ENCODE assay signal across 21 cellular contexts in genomic region chr2:113724010-113724409, GRCh38.
"Had no signal": no experiment of that assay in that cellular context is flagged by ENCODE, and none has a peak within 500 bp of the region (broad histone marks: within the 10 kb centered on the region; RNA-seq: fewer than 3 reads in every experiment).

No MANE protein-coding gene starts in this region.

- DNase-seq: activated CD4-positive, alpha-beta memory T cell treated with anti-CD3 and anti-CD28 coated beads for 36 hours; activated CD4-positive, alpha-beta T cell treated with anti-CD3 and anti-CD28 coated beads for 48 hours; activated gamma-delta T cell treated with Interleukin-2 at 50 U/mL for 16 hours; activated T-cell treated with anti-CD3 and anti-CD28 coated beads for 4 hours; central memory CD4-positive, alpha-beta T cell; dermis blood vessel endothelial cell; effector memory CD4-positive, alpha-beta T cell; hippocampal formation; left ventricle myocardium superior; mammary epithelial cell; midbrain; ovary; psoas muscle; stimulated activated CD4-positive, alpha-beta T cell treated with anti-CD3 and anti-CD28 coated beads, Interleukin-2, amount 100 ng/mL, for 24 hours; stimulated activated naive B cell treated with anti-CD40 and anti-IgM and Interleukin-4, amounts not matched to agents 10 μg/mL and 1 μg/mL and 100 μg/mL, for 72 hours; transverse colon had no signal

- H3K4me3 Mint-ChIP-seq: activated CD4-positive, alpha-beta memory T cell treated with anti-CD3 and anti-CD28 coated beads for 36 hours; activated naive CD8-positive, alpha-beta T cell; nephron; stimulated activated naive B cell treated with anti-CD40 and anti-IgM and Interleukin-4, amounts not matched to agents 10 μg/mL and 1 μg/mL and 100 μg/mL, for 72 hours; T-helper 1 cell treated with Interleukin-12 subunit alpha and Interleukin-12 subunit beta and Interleukin-4 antibody, amounts not matched to agents 30 μg/mL and 1 μg/mL, for 36 hours had no signal

- FAIRE-seq: astrocyte, urothelium cell line had no signal

- H3K27ac Mint-ChIP-seq: activated CD4-positive, alpha-beta memory T cell treated with anti-CD3 and anti-CD28 coated beads for 36 hours; activated naive CD8-positive, alpha-beta T cell; nephron; stimulated activated naive B cell treated with anti-CD40 and anti-IgM and Interleukin-4, amounts not matched to agents 10 μg/mL and 1 μg/mL and 100 μg/mL, for 72 hours; T-helper 1 cell treated with Interleukin-12 subunit alpha and Interleukin-12 subunit beta and Interleukin-4 antibody, amounts not matched to agents 30 μg/mL and 1 μg/mL, for 36 hours had no signal

- H3K27me3 Mint-ChIP-seq: activated CD4-positive, alpha-beta memory T cell treated with anti-CD3 and anti-CD28 coated beads for 36 hours; activated naive CD8-positive, alpha-beta T cell; stimulated activated naive B cell treated with anti-CD40 and anti-IgM and Interleukin-4, amounts not matched to agents 10 μg/mL and 1 μg/mL and 100 μg/mL, for 72 hours had no signal

- H3K9me3 Mint-ChIP-seq: activated CD4-positive, alpha-beta memory T cell treated with anti-CD3 and anti-CD28 coated beads for 36 hours; nephron; T-helper 1 cell treated with Interleukin-12 subunit alpha and Interleukin-12 subunit beta and Interleukin-4 antibody, amounts not matched to agents 30 μg/mL and 1 μg/mL, for 36 hours had no signal

- H3K4me1 Mint-ChIP-seq: nephron had no signal
